Comparison of ENCODE assay signal across 14 cellular contexts in genomic region chr19:42554046-42554575, GRCh38. TPM values are rescaled to one million over a fixed set of nuclear protein-coding genes. Genes with fewer than 3 reads are reported as not detected.
DNase-seq lines count a peak whose midpoint lies in the region; ATAC-seq, FAIRE-seq and TF ChIP-seq lines count a peak whose summit lies in the region.
"Had no signal": no experiment of that assay in that cellular context is flagged by ENCODE, and none has a peak within 500 bp of the region (broad histone marks: within the 10 kb centered on the region; RNA-seq: fewer than 3 reads in every experiment).

No MANE protein-coding gene starts in this region.

- peaks cover 0 to 7% of the 10 kb centered on the region in 2 experiments; a peak in 1 of 5 replicates for H3K27me3 ChIP-seq in HepG2 (ENCODE audit: control insufficient read depth in 1 of 2, insufficient read depth in 2 of 2, low read length in 2 of 2)
- no peaks in the 10 kb centered on the region for H3K27me3 ChIP-seq in right lobe of liver
- peaks cover 43% of the 10 kb centered on the region for H3K27me3 ChIP-seq in osteoblast (ENCODE audit: insufficient read depth, low read length)

- H3K27me3 Mint-ChIP-seq in natural killer cell treated with Interleukin-12 subunit alpha and Interleukin-12 subunit beta and Interleukin-15 and Interleukin-18, amount 100 ng/mL, for 72 hours, result peaks cover 12 to 16% of the 10 kb centered on the region in 2 donors

- peaks cover 77% of the 10 kb centered on the region for H3K4me1 ChIP-seq in HepG2 (ENCODE audit: insufficient read depth, low read length)
- H3K4me1 ChIP-seq in right lobe of liver, result no peaks in the 10 kb centered on the region
- H3K4me1 ChIP-seq in osteoblast (ENCODE audit: insufficient read depth, low read length), result no peaks in the 10 kb centered on the region
- H3K4me1 ChIP-seq: Caco-2 had no signal

- BruUV-seq in HepG2 (replicated peaks; lab: Mats Ljungman, UMichigan), result no TSS peak

- POLR2A ChIA-PET in HepG2 (lab: Yijun Ruan, JAX), result no interaction called here

- no peak overlapping the region for H2AFZ ChIP-seq in HepG2 (ENCODE audit: low read length)
- no peak overlapping the region for H2AFZ ChIP-seq in osteoblast (ENCODE audit: low read length)

- H3K4me3 ChIP-seq in HepG2 (replicated peaks in 1 of 3; ENCODE audit: insufficient read depth in 1 of 3, low read depth in 2 of 3, low read length in 3 of 3) (no peak overlapping the region), right lobe of liver (no peak overlapping the region), osteoblast (ENCODE audit: insufficient read depth, low read length) (no peak overlapping the region)

- H3K36me3 ChIP-seq in HepG2 (replicated peaks in 1 of 2; ENCODE audit: control insufficient read depth in 1 of 2, insufficient read depth in 2 of 2, low read length in 2 of 2) (no peaks in the 10 kb centered on the region), right lobe of liver (no peaks in the 10 kb centered on the region), osteoblast (ENCODE audit: insufficient read depth, low read length) (no peaks in the 10 kb centered on the region)

- CTCF ChIA-PET in HepG2 (lab: Yijun Ruan, JAX; ENCODE audit: low intra/inter-chr PET ratio, low total read pairs), result no interaction called here

- DNase-seq in HepG2 (ENCODE audit: low spot score) (no peak), right lobe of liver (no peak), osteoblast (ENCODE audit: insufficient read length, low spot score, missing footprints) (peak; percentile 65), NCI-H345 treated with DMSO at 0.1 percent for 48 hours (lab: John Stamatoyannopoulos, UW; ENCODE audit: unreplicated experiment) (no peak), SK-N-DZ (ENCODE audit: low spot score) (no peak)
- DNase-seq in natural killer cell treated with Interleukin-12 subunit alpha and Interleukin-12 subunit beta and Interleukin-15 and Interleukin-18, amount 100 ng/mL, for 72 hours (ENCODE audit: low spot score), result no peak
- DNase-seq: Caco-2; CD8-positive, alpha-beta memory T cell; DMS53 had no signal

- no peaks in the 10 kb centered on the region for H3K9me3 Mint-ChIP-seq in natural killer cell treated with Interleukin-12 subunit alpha and Interleukin-12 subunit beta and Interleukin-15 and Interleukin-18, amount 100 ng/mL, for 72 hours

- H3K4me2 ChIP-seq in HepG2 (ENCODE audit: low read depth, low read length) (0 out of 2 replicates have a peak overlapping the region, but pooled peaks have one; percentile 50), osteoblast (ENCODE audit: insufficient read depth, low read length) (no peak overlapping the region)

- no peak; the same call in 2 of the 3 replicates for ATAC-seq in HepG2
- ATAC-seq in right lobe of liver, result no peak
- peak; percentile 10 for ATAC-seq in esophagus mucosa
- ATAC-seq in natural killer cell treated with Interleukin-12 subunit alpha and Interleukin-12 subunit beta and Interleukin-15 and Interleukin-18, amount 100 ng/mL, for 72 hours, result no peak
- no peak for ATAC-seq in GM18909 (IDR thresholded peaks at IDR 0.05; ENCODE audit: poor library complexity, unreplicated experiment)

- H3K36me3 Mint-ChIP-seq in natural killer cell treated with Interleukin-12 subunit alpha and Interleukin-12 subunit beta and Interleukin-15 and Interleukin-18, amount 100 ng/mL, for 72 hours, result no peaks in the 10 kb centered on the region

- H3K4me3 Mint-ChIP-seq in natural killer cell treated with Interleukin-12 subunit alpha and Interleukin-12 subunit beta and Interleukin-15 and Interleukin-18, amount 100 ng/mL, for 72 hours, result no peak overlapping the region
- H3K4me3 Mint-ChIP-seq: CD8-positive, alpha-beta memory T cell had no signal

- H3K27ac Mint-ChIP-seq in natural killer cell treated with Interleukin-12 subunit alpha and Interleukin-12 subunit beta and Interleukin-15 and Interleukin-18, amount 100 ng/mL, for 72 hours, result no peak overlapping the region

- no peak overlapping the region for H3K9ac ChIP-seq in HepG2 (ENCODE audit: insufficient read depth, low read depth, low read length)

- H3K27ac ChIP-seq in HepG2 (ENCODE audit: extremely low read length, insufficient read depth, low read length) (no peak overlapping the region), right lobe of liver (no peak overlapping the region), osteoblast (ENCODE audit: low read depth, low read length) (no peak overlapping the region)
- H3K27ac ChIP-seq: HL-60 had no signal

- intact Hi-C loops in HepG2 (cut with micrococcal nuclease; ENCODE audit: unreplicated experiment), result no loop called here
- intact Hi-C loops in right lobe of liver (cut with DNase I), result no loop called here

- no peaks in the 10 kb centered on the region for H3K4me1 Mint-ChIP-seq in natural killer cell treated with Interleukin-12 subunit alpha and Interleukin-12 subunit beta and Interleukin-15 and Interleukin-18, amount 100 ng/mL, for 72 hours (ENCODE audit: low read depth in 2 of 2)
- H3K4me1 Mint-ChIP-seq: CD8-positive, alpha-beta memory T cell had no signal

- H4K20me1 ChIP-seq in HepG2 (ENCODE audit: insufficient read depth, low read length) (no peaks in the 10 kb centered on the region), osteoblast (ENCODE audit: insufficient read depth, low read length) (peaks cover 11% of the 10 kb centered on the region)

- TF ChIP-seq RAD21 in HepG2 (CRISPR knock-in tag; IDR thresholded peaks at IDR 0.05), result no peak

- peaks cover 9% of the 10 kb centered on the region; the same call in 1 of the 2 replicates for H3K9me3 ChIP-seq in HepG2 (ENCODE audit: low read length)
- no peaks in the 10 kb centered on the region for H3K9me3 ChIP-seq in right lobe of liver
- peaks cover 2% of the 10 kb centered on the region for H3K9me3 ChIP-seq in osteoblast (ENCODE audit: low read depth, low read length)

- TF ChIP-seq POLR2A in HepG2 (IDR thresholded peaks at IDR 0.05; ENCODE audit: insufficient read depth in 1 of 2, low read depth in 2 of 2, low read length in 2 of 2) (no peak), right lobe of liver (IDR thresholded peaks at IDR 0.05) (no peak)

- no peaks in the 10 kb centered on the region for H3K79me2 ChIP-seq in HepG2 (ENCODE audit: insufficient read depth, low read length)
- H3K79me2 ChIP-seq in osteoblast (ENCODE audit: insufficient read depth, low read length), result no peaks in the 10 kb centered on the region

- 20% methylated on average over 3 of the region's 3 CpGs for WGBS in HepG2 (ENCODE audit: low lambda C conversion rate)
- no CpG with 5 or more reads among the region's 3 CpGs for WGBS in right lobe of liver (ENCODE audit: insufficient coverage, low coverage, low lambda C conversion rate, missing lambda C conversion rate)

- FAIRE-seq in HepG2 (lab: Jason Lieb, UNC), result no peak
- FAIRE-seq: H54 had no signal

- no peak for TF ChIP-seq EP300 in HepG2 (IDR thresholded peaks at IDR 0.05; ENCODE audit: low read depth in 2 of 2, low read length in 2 of 2)
- no peak for TF ChIP-seq EP300 in HepG2 (CRISPR knock-in tag; IDR thresholded peaks at IDR 0.05; ENCODE audit: borderline replicate concordance)

- in situ Hi-C loops in HepG2 (cut with HindIII; ENCODE audit: extremely low pct_ligation_motif_present, low pct_unique_long_range_greater_than_20kb), result no loop called here

- TF ChIP-seq CTCF in HepG2 (CRISPR knock-in tag; IDR thresholded peaks at IDR 0.05) (no peak), right lobe of liver (IDR thresholded peaks at IDR 0.05) (no peak), osteoblast (IDR thresholded peaks at IDR 0.05; ENCODE audit: extremely low read depth, low read depth, low read length) (no peak)

RNA-seq across cellular contexts. Expression of gene CEACAM1, which starts 25.8 kb away (rescaled TPM):
- 9.6 and 13.5 TPM in 2 replicates for total RNA-seq in HepG2 (2016; rRNA removed; fragmentation: Illumina TruSeq; extraction: Trizol)
- total RNA-seq in HepG2 (2016; cell fraction: cytosol; rRNA removed; fragmentation: Illumina TruSeq; extraction: Trizol; ENCODE audit: low read depth), result 2.4 and 3.1 TPM in 2 replicates
- total RNA-seq in HepG2 (2016; cell fraction: insoluble cytoplasmic fraction; rRNA removed; fragmentation: Illumina TruSeq; extraction: Trizol), result 8.3 and 13.2 TPM in 2 replicates
- 7.7 and 9.3 TPM in 2 replicates for total RNA-seq in HepG2 (2016; cell fraction: membrane; rRNA removed; fragmentation: Illumina TruSeq; extraction: Trizol)
- 22.7 and 31.8 TPM in 2 replicates for total RNA-seq in HepG2 (2016; cell fraction: nucleus; rRNA removed; fragmentation: Illumina TruSeq; extraction: Trizol)
- polyA plus RNA-seq in HepG2 (2011; rRNA removed), result 272 and 332 TPM in 2 replicates
- 102 and 103 TPM in 2 replicates for polyA plus RNA-seq in HepG2 (2011; cell fraction: cytosol; rRNA removed)
- polyA plus RNA-seq in HepG2 (2011; cell fraction: nucleus; rRNA removed), result 369 and 382 TPM in 2 replicates
- 97.8 and 119 TPM in 2 replicates for polyA plus RNA-seq in HepG2 (2012)
- polyA plus RNA-seq in HepG2 (2016; cell fraction: cytosol; fragmentation: Illumina TruSeq; extraction: Trizol; ENCODE audit: low read depth), result 4.9 and 5.5 TPM in 2 replicates
- 23.8 and 26.6 TPM in 2 replicates for polyA plus RNA-seq in HepG2 (2016; cell fraction: insoluble cytoplasmic fraction; fragmentation: Illumina TruSeq; extraction: Trizol; ENCODE audit: low read depth)
- polyA plus RNA-seq in HepG2 (2016; cell fraction: membrane; fragmentation: Illumina TruSeq; extraction: Trizol; ENCODE audit: low read depth), result 8.8 and 10.6 TPM in 2 replicates
- polyA plus RNA-seq in HepG2 (2016; cell fraction: nucleus; fragmentation: Illumina TruSeq; extraction: Trizol; ENCODE audit: insufficient read depth, low read depth), result 77.3 and 85.7 TPM in 2 replicates
- polyA minus RNA-seq in HepG2 (2011; rRNA and poly(A)+ RNA removed; ENCODE audit: low replicate concordance), result 0.07 and 87.5 TPM in 2 replicates
- 61.3 and 65.7 TPM in 2 replicates for polyA minus RNA-seq in HepG2 (2011; cell fraction: cytosol; rRNA and poly(A)+ RNA removed)
- polyA minus RNA-seq in HepG2 (2011; cell fraction: nucleus; rRNA and poly(A)+ RNA removed), result 122 and 160 TPM in 2 replicates
- 10 to 100 TPM; 27.4 to 64.6 (median 45.7) TPM for total RNA-seq in right lobe of liver
- total RNA-seq in esophagus mucosa, result 97.8 TPM
- not detected in 2 replicates for total RNA-seq in osteoblast
- total RNA-seq in natural killer cell treated with Interleukin-12 subunit alpha and Interleukin-12 subunit beta and Interleukin-15 and Interleukin-18, amount 100 ng/mL, for 72 hours, result 1 to 10 TPM; 2.8 to 6.4 TPM
- not detected in 2 replicates for polyA plus RNA-seq in SK-N-DZ (2014; cell fraction: cytosol; rRNA removed)
- not detected in 2 replicates for polyA plus RNA-seq in SK-N-DZ (2014; cell fraction: nucleus; rRNA removed)

RNA-seq across cellular contexts. Expression of gene CEACAM8, which starts 40.6 kb away (rescaled TPM):
- total RNA-seq in HepG2 (2016; rRNA removed; fragmentation: Illumina TruSeq; extraction: Trizol), result not detected in 2 replicates
- total RNA-seq in HepG2 (2016; cell fraction: cytosol; rRNA removed; fragmentation: Illumina TruSeq; extraction: Trizol; ENCODE audit: low read depth), result not detected in 2 replicates
- total RNA-seq in HepG2 (2016; cell fraction: insoluble cytoplasmic fraction; rRNA removed; fragmentation: Illumina TruSeq; extraction: Trizol), result not detected in 2 replicates
- not detected in 2 replicates for total RNA-seq in HepG2 (2016; cell fraction: membrane; rRNA removed; fragmentation: Illumina TruSeq; extraction: Trizol)
- not detected in 2 replicates for total RNA-seq in HepG2 (2016; cell fraction: nucleus; rRNA removed; fragmentation: Illumina TruSeq; extraction: Trizol)
- polyA plus RNA-seq in HepG2 (2011; rRNA removed), result not detected in 2 replicates
- not detected in 2 replicates for polyA plus RNA-seq in HepG2 (2011; cell fraction: cytosol; rRNA removed)
- not detected in 2 replicates for polyA plus RNA-seq in HepG2 (2011; cell fraction: nucleus; rRNA removed)
- polyA plus RNA-seq in HepG2 (2012), result not detected in 2 replicates
- polyA plus RNA-seq in HepG2 (2016; cell fraction: cytosol; fragmentation: Illumina TruSeq; extraction: Trizol; ENCODE audit: low read depth), result not detected in 2 replicates
- polyA plus RNA-seq in HepG2 (2016; cell fraction: insoluble cytoplasmic fraction; fragmentation: Illumina TruSeq; extraction: Trizol; ENCODE audit: low read depth), result not detected in 2 replicates
- polyA plus RNA-seq in HepG2 (2016; cell fraction: membrane; fragmentation: Illumina TruSeq; extraction: Trizol; ENCODE audit: low read depth), result not detected in 2 replicates
- polyA plus RNA-seq in HepG2 (2016; cell fraction: nucleus; fragmentation: Illumina TruSeq; extraction: Trizol; ENCODE audit: insufficient read depth, low read depth), result not detected in 2 replicates
- not detected in 2 replicates for polyA minus RNA-seq in HepG2 (2011; rRNA and poly(A)+ RNA removed; ENCODE audit: low replicate concordance)
- not detected in 2 replicates for polyA minus RNA-seq in HepG2 (2011; cell fraction: cytosol; rRNA and poly(A)+ RNA removed)
- not detected in 2 replicates for polyA minus RNA-seq in HepG2 (2011; cell fraction: nucleus; rRNA and poly(A)+ RNA removed)
- total RNA-seq in right lobe of liver, result under 1 TPM in 3 of 6 experiments, not detected in 3; 0.42 to 0.68 (median 0.66) TPM
- total RNA-seq in esophagus mucosa, result not detected
- total RNA-seq in osteoblast, result not detected in 2 replicates
- total RNA-seq in natural killer cell treated with Interleukin-12 subunit alpha and Interleukin-12 subunit beta and Interleukin-15 and Interleukin-18, amount 100 ng/mL, for 72 hours, result not detected
- not detected in 2 replicates for polyA plus RNA-seq in SK-N-DZ (2014; cell fraction: cytosol; rRNA removed)
- polyA plus RNA-seq in SK-N-DZ (2014; cell fraction: nucleus; rRNA removed), result not detected in 2 replicates
- total RNA-seq: A172; Caco-2; CD8-positive, alpha-beta memory T cell had no signal
- polyA plus RNA-seq: CD8-positive, alpha-beta memory T cell had no signal
